ENCODE assay signal across 1 cellular context in genomic region chr9:109182940-109183798, GRCh38.
A peak's percentile ranks its signal among the peaks of the same experiment; 100 is the strongest.
TF ChIP-seq lines count a peak whose summit lies in the region.

No MANE protein-coding gene starts in this region.

TF ChIP-seq in HepG2, 621 proteins besides CTCF, POLR2A, EP300 and RAD21 (continued from another document and continues in another):
- TF ChIP-seq ATF6 (CRISPR knock-in tag; conservative IDR thresholded peaks at IDR 0.05) (no peak), DDIT3 (CRISPR knock-in tag; IDR thresholded peaks at IDR 0.05) (no peak), IRF2 (CRISPR knock-in tag; IDR thresholded peaks at IDR 0.05) (no peak; the same call in 1 of the 2 replicates), ZNF121 (CRISPR knock-in tag; IDR thresholded peaks at IDR 0.05) (peak; percentile 43; the same call in 1 of the 2 replicates), ZNF335 (CRISPR knock-in tag; IDR thresholded peaks at IDR 0.05) (no peak), BCLAF1 (IDR thresholded peaks at IDR 0.05) (no peak), ZBTB21 (CRISPR knock-in tag; IDR thresholded peaks at IDR 0.05) (peak; percentile 23; the same call in 1 of the 2 replicates), KLF11 (CRISPR knock-in tag; IDR thresholded peaks at IDR 0.05) (no peak), YEATS4 (CRISPR knock-in tag; IDR thresholded peaks at IDR 0.05; ENCODE audit: borderline replicate concordance) (0 out of 2 replicates have a peak, but pooled peaks have one; percentile 52), ZNF367 (CRISPR knock-in tag; IDR thresholded peaks at IDR 0.05; ENCODE audit: borderline replicate concordance) (no peak), FIP1L1 (IDR thresholded peaks at IDR 0.05; ENCODE audit: borderline replicate concordance, insufficient read depth, low read depth, low read length) (no peak), IKZF5 (CRISPR knock-in tag; IDR thresholded peaks at IDR 0.05) (0 out of 2 replicates have a peak, but pooled peaks have one; percentile 34), TEF (CRISPR knock-in tag; IDR thresholded peaks at IDR 0.05) (no peak), ZFP90 (CRISPR knock-in tag; IDR thresholded peaks at IDR 0.05; ENCODE audit: borderline replicate concordance) (0 out of 2 replicates have a peak, but pooled peaks have one; percentile 17), SMC3 (IDR thresholded peaks at IDR 0.05; ENCODE audit: low read length) (peak; percentile 48), CEBPB (IDR thresholded peaks at IDR 0.05; ENCODE audit: borderline replicate concordance, low read depth, low read length) (no peak), ZNF549 (CRISPR knock-in tag; IDR thresholded peaks at IDR 0.05) (no peak), KDM3A (CRISPR knock-in tag; IDR thresholded peaks at IDR 0.05; ENCODE audit: low read depth) (0 out of 2 replicates have a peak, but pooled peaks have one; percentile 33), ZNF296 (CRISPR knock-in tag; conservative IDR thresholded peaks at IDR 0.05) (no peak), POLR2G (IDR thresholded peaks at IDR 0.05; ENCODE audit: low read depth, low read length) (no peak), E2F2 (CRISPR knock-in tag; IDR thresholded peaks at IDR 0.05; ENCODE audit: borderline replicate concordance) (no peak), MXI1 (IDR thresholded peaks at IDR 0.05; ENCODE audit: borderline replicate concordance, low read depth, low read length) (peak; percentile 44; the same call in 1 of the 3 replicates), ZNF784 (CRISPR knock-in tag; IDR thresholded peaks at IDR 0.05; ENCODE audit: borderline replicate concordance) (no peak), BCL6 (CRISPR knock-in tag; IDR thresholded peaks at IDR 0.05) (no peak), REST (IDR thresholded peaks at IDR 0.05; ENCODE audit: borderline replicate concordance in 1 of 2, low read depth in 1 of 2, low read length in 2 of 2) (no peak), ZNF225 (CRISPR knock-in tag; IDR thresholded peaks at IDR 0.05) (no peak), ZBTB26 (CRISPR knock-in tag; IDR thresholded peaks at IDR 0.05; ENCODE audit: borderline replicate concordance) (no peak), ZBTB44 (CRISPR knock-in tag; IDR thresholded peaks at IDR 0.05) (no peak), ZNF552 (CRISPR knock-in tag; IDR thresholded peaks at IDR 0.05; ENCODE audit: borderline replicate concordance) (no peak), ASH2L (IDR thresholded peaks at IDR 0.05; ENCODE audit: insufficient read length, low read depth, low read length) (peak; percentile 56), ZNF616 (CRISPR knock-in tag; IDR thresholded peaks at IDR 0.05; ENCODE audit: low read depth) (no peak), ZNF746 (CRISPR knock-in tag; IDR thresholded peaks at IDR 0.05) (no peak), ZNF768 (CRISPR knock-in tag; IDR thresholded peaks at IDR 0.05) (peak; percentile 34; the same call in 1 of the 2 replicates), ZNF687 (CRISPR knock-in tag; IDR thresholded peaks at IDR 0.05) (peak; percentile 73), ARNTL (CRISPR knock-in tag; IDR thresholded peaks at IDR 0.05) (0 out of 2 replicates have a peak, but pooled peaks have one; percentile 15), PHF8 (CRISPR knock-in tag; IDR thresholded peaks at IDR 0.05) (no peak; the same call in 1 of the 2 replicates), HNF4G (IDR thresholded peaks at IDR 0.05; ENCODE audit: borderline replicate concordance, low read depth, low read length) (no peak), HNF4G (CRISPR knock-in tag; IDR thresholded peaks at IDR 0.05; ENCODE audit: borderline replicate concordance, low read depth) (no peak)
